Comparison of ENCODE assay signal across 1 cellular context in genomic region chr12:57300961-57301584, GRCh38.
TF ChIP-seq lines count a peak whose summit lies in the region.

No MANE protein-coding gene starts in this region.

TF ChIP-seq in K562, 482 proteins besides CTCF, POLR2A, EP300 and RAD21:
- TF ChIP-seq ZBTB49 (CRISPR knock-in tag; IDR thresholded peaks at IDR 0.05; ENCODE audit: borderline replicate concordance) (no peak), CHAMP1 (IDR thresholded peaks at IDR 0.05) (no peak), ZNF778 (CRISPR knock-in tag; IDR thresholded peaks at IDR 0.05) (no peak), ZBTB40 (IDR thresholded peaks at IDR 0.05) (peak; percentile 72), ZBTB40 (CRISPR knock-in tag; IDR thresholded peaks at IDR 0.05) (peak; percentile 75), ZNF23 (CRISPR knock-in tag; IDR thresholded peaks at IDR 0.05) (no peak), ZNF282 (CRISPR knock-in tag; IDR thresholded peaks at IDR 0.05) (no peak)
